11 cellular contexts compared by ENCODE assay signal in the genomic region with DNA sequence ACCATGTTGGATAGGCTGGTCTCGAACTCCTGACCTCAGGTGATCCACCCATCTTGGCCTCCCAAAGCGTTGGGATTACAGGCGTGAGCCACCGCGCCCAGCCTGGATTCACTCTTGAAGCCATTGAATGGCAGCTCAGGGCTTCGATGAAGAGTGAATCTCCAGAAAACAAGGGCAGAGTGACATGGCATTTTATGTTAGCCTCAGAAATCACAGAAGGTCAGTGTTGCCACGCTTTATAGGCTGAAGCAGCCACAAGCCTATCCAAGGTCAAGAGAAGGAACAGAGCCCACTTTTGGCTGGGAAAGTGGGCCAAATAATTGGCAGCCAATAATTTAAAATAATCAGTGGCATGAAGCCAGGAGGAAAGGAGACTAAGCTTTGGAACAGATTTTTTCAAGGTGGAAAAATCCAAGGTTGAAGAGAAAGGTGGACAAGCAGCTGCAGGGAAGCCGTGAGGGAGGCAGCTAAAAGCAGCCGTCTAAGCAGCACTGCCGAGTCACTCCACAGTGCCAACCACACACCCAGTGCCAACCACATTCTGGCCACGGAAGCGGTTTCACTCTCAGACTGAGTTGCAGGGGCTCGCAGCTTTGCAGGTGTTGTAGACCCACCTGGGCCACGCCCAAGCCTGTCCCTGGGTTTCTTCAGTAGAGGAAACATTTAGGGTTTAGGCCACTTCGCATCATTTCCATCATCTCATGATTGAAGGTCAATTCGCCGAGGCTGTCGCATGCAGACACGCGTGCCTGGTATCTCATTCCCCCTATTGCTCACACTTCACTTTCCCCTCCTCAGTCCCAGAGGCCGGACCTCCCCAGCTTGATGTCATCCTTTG. TPM values are rescaled to one million over a fixed set of nuclear protein-coding genes. Genes with fewer than 3 reads are reported as not detected.
DNase-seq lines count a peak whose midpoint lies in the region; ATAC-seq and TF ChIP-seq lines count a peak whose summit lies in the region.
"Had no signal": no experiment of that assay in that cellular context is flagged by ENCODE, and none has a peak within 500 bp of the region (broad histone marks: within the 10 kb centered on the region; RNA-seq: fewer than 3 reads in every experiment).

No MANE protein-coding gene starts in this region.

- H3K36me3 ChIP-seq in MG63 (no peaks in the 10 kb centered on the region), Peyer's patch (peaks cover 0 to 4% (median 0%) of the 10 kb centered on the region in 3 donors), smooth muscle cell (ENCODE audit: low read depth) (no peaks in the 10 kb centered on the region), gastroesophageal sphincter (peaks cover 0 to 16% of the 10 kb centered on the region in 2 donors)
- H3K36me3 ChIP-seq: cardiac muscle cell had no signal

- no peaks in the 10 kb centered on the region for H3K79me2 ChIP-seq in smooth muscle cell (ENCODE audit: low read depth)

- H3K9me3 ChIP-seq in MG63 (no peaks in the 10 kb centered on the region), Peyer's patch (no peaks in the 10 kb centered on the region), smooth muscle cell (replicated peaks; ENCODE audit: low read depth) (no peaks in the 10 kb centered on the region), gastroesophageal sphincter (no peaks in the 10 kb centered on the region)

- H3F3A ChIP-seq in smooth muscle cell (ENCODE audit: low read depth) = no peaks in the 10 kb centered on the region

- H3K4me3 Mint-ChIP-seq in immature natural killer cell = peak overlapping the region; percentile 25 to 76 (median 64)
- H3K4me3 Mint-ChIP-seq: T-helper 1 cell treated with Interleukin-12 subunit alpha and Interleukin-12 subunit beta and Interleukin-4 antibody, amounts not matched to agents 30 μg/mL and 1 μg/mL, for 36 hours had no signal

- DNase-seq in MG63 (peak; percentile 9), immature natural killer cell (peak; percentile 49 to 55 (median 53)), Peyer's patch (no peak), smooth muscle cell (lab: John Stamatoyannopoulos, UW; ENCODE audit: unreplicated experiment) (no peak), NCI-H526 treated with DMSO at 0.1 percent for 48 hours (lab: John Stamatoyannopoulos, UW) (no peak)
- peak; percentile 52 for DNase-seq in activated CD8-positive, alpha-beta memory T cell treated with anti-CD3 and anti-CD28 coated beads, Interleukin-2, amount 50 U/mL, for 4 hours
- peak; percentile 25 to 41 for DNase-seq in stimulated activated CD8-positive, alpha-beta memory T cell treated with anti-CD3 and anti-CD28 coated beads, Interleukin-7, amount 100 ng/mL, for 4 hours (ENCODE audit: low read depth in 2 of 2)
- DNase-seq: NCI-H2171 treated with DMSO at 0.1 percent for 48 hours had no signal

- H3K4me3 ChIP-seq in MG63 (no peak overlapping the region), Peyer's patch (no peak overlapping the region), smooth muscle cell (no peak overlapping the region), gastroesophageal sphincter (no peak overlapping the region)
- H3K4me3 ChIP-seq: cardiac muscle cell had no signal

- H3K27me3 Mint-ChIP-seq in immature natural killer cell (ENCODE audit: low read depth in 3 of 3) = peaks cover 2 to 14% (median 10%) of the 10 kb centered on the region in 3 donors

- no peak overlapping the region for H2AFZ ChIP-seq in smooth muscle cell (ENCODE audit: low read depth)

- TF ChIP-seq POLR2A in Peyer's patch (IDR thresholded peaks at IDR 0.05) = no peak
- no peak for TF ChIP-seq POLR2A in gastroesophageal sphincter (IDR thresholded peaks at IDR 0.05)

- H3K4me1 ChIP-seq in Peyer's patch = no peaks in the 10 kb centered on the region
- H3K4me1 ChIP-seq in smooth muscle cell (ENCODE audit: low read depth) = no peaks in the 10 kb centered on the region
- H3K4me1 ChIP-seq in gastroesophageal sphincter = no peaks in the 10 kb centered on the region

- peak overlapping the region in 3 of 6 donors; percentile 9 to 47 (median 20) for H3K27ac Mint-ChIP-seq in immature natural killer cell
- H3K27ac Mint-ChIP-seq: T-helper 1 cell treated with Interleukin-12 subunit alpha and Interleukin-12 subunit beta and Interleukin-4 antibody, amounts not matched to agents 30 μg/mL and 1 μg/mL, for 36 hours had no signal

- WGBS in smooth muscle cell (ENCODE audit: low lambda C conversion rate) = 94% methylated on average over 21 of the region's 21 CpGs
- WGBS in gastroesophageal sphincter (ENCODE audit: low coverage in 1 of 2), 2 donors = 89 to 93% methylated on average over 6 to 13 of the region's 21 CpGs

- peaks cover 0 to 3% (median 0%) of the 10 kb centered on the region in 3 donors for H3K36me3 Mint-ChIP-seq in immature natural killer cell

- no peak for ATAC-seq in gastroesophageal sphincter

- no peak overlapping the region for H3K9ac ChIP-seq in smooth muscle cell (ENCODE audit: low read depth)

- H3K27me3 ChIP-seq in MG63 = no peaks in the 10 kb centered on the region
- H3K27me3 ChIP-seq in Peyer's patch = no peaks in the 10 kb centered on the region
- no peaks in the 10 kb centered on the region for H3K27me3 ChIP-seq in smooth muscle cell (ENCODE audit: low read depth)
- H3K27me3 ChIP-seq in gastroesophageal sphincter = peaks cover 12% of the 10 kb centered on the region
- H3K27me3 ChIP-seq: cardiac muscle cell had no signal

- no peak overlapping the region for H3K4me2 ChIP-seq in smooth muscle cell

- TF ChIP-seq CTCF in Peyer's patch (IDR thresholded peaks at IDR 0.05) (no peak), smooth muscle cell (IDR thresholded peaks at IDR 0.05; ENCODE audit: borderline replicate concordance, insufficient read depth, poor library complexity, severe bottlenecking) (no peak), gastroesophageal sphincter (IDR thresholded peaks at IDR 0.05) (no peak)

- H4K20me1 ChIP-seq in smooth muscle cell (ENCODE audit: low read depth) = no peaks in the 10 kb centered on the region

- H3K4me1 Mint-ChIP-seq in immature natural killer cell = peaks cover 18 to 19% of the 10 kb centered on the region in 2 donors

- TF ChIP-seq EP300 in gastroesophageal sphincter (IDR thresholded peaks at IDR 0.05) = no peak

- H3K9me3 Mint-ChIP-seq in immature natural killer cell = no peaks in the 10 kb centered on the region
- H3K9me3 Mint-ChIP-seq: T-helper 1 cell treated with Interleukin-12 subunit alpha and Interleukin-12 subunit beta and Interleukin-4 antibody, amounts not matched to agents 30 μg/mL and 1 μg/mL, for 36 hours had no signal

- no peak overlapping the region for H3K27ac ChIP-seq in Peyer's patch
- no peak overlapping the region for H3K27ac ChIP-seq in smooth muscle cell (ENCODE audit: low read depth)
- no peak overlapping the region for H3K27ac ChIP-seq in gastroesophageal sphincter
- H3K27ac ChIP-seq: cardiac muscle cell had no signal

RNA-seq across cellular contexts. Expression of a gene that starts 17.4 kb away (rescaled TPM):
- total RNA-seq in MG63 (2014; rRNA removed; shearing (Covaris generic); ENCODE audit: low replicate concordance) = not detected in 2 replicates
- polyA plus RNA-seq in immature natural killer cell (not detected), smooth muscle cell (not detected in 2 replicates)
- total RNA-seq in Peyer's patch (1 to 10 TPM in 1 of 4 donors, not detected in 3; 5.8 TPM), smooth muscle cell (not detected in 2 replicates), gastroesophageal sphincter (not detected)
- total RNA-seq: cardiac muscle cell had no signal
- polyA plus RNA-seq: cardiac muscle cell had no signal

RNA-seq across cellular contexts. Expression of a gene that starts 30.5 kb away (rescaled TPM):
- total RNA-seq in MG63 (2014; rRNA removed; shearing (Covaris generic); ENCODE audit: low replicate concordance) = not detected in 2 replicates
- 1 to 10 TPM in 1 of 3 donors, not detected in 2; 1.1 TPM for polyA plus RNA-seq in immature natural killer cell
- total RNA-seq in Peyer's patch = 1 to 10 TPM in 1 of 4 donors, not detected in 3; 9.3 TPM
- total RNA-seq in smooth muscle cell = not detected in 2 replicates
- polyA plus RNA-seq in smooth muscle cell = 2.8 and 3.5 TPM in 2 replicates
- not detected for total RNA-seq in gastroesophageal sphincter
- total RNA-seq: cardiac muscle cell had no signal
- polyA plus RNA-seq: cardiac muscle cell had no signal

RNA-seq across cellular contexts. Expression of a gene that starts 56.1 kb away (rescaled TPM):
- 44.1 and 63.8 TPM in 2 replicates for total RNA-seq in MG63 (2014; rRNA removed; shearing (Covaris generic); ENCODE audit: low replicate concordance)
- polyA plus RNA-seq in immature natural killer cell (10 to 100 TPM; 65.2 to 76.5 (median 70.7) TPM), smooth muscle cell (62.9 and 79.6 TPM in 2 replicates)
- total RNA-seq in Peyer's patch (10 to 100 TPM; 34.5 to 43.6 (median 43.1) TPM), smooth muscle cell (18.3 and 24.4 TPM in 2 replicates), gastroesophageal sphincter (10 to 100 TPM; 67.3 to 80.8 (median 72.7) TPM)

RNA-seq across cellular contexts. Expression of a gene that starts 57.7 kb away (rescaled TPM):
- 6.9 and 7.9 TPM in 2 replicates for total RNA-seq in MG63 (2014; rRNA removed; shearing (Covaris generic); ENCODE audit: low replicate concordance)
- 10 to 100 TPM; 12.2 to 26.5 (median 20.5) TPM for polyA plus RNA-seq in immature natural killer cell
- 10 to 100 TPM; 19.0 to 24.3 (median 24.2) TPM for total RNA-seq in Peyer's patch
- total RNA-seq in smooth muscle cell = 17.2 and 24.2 TPM in 2 replicates
- 11.8 TPM in 2 replicates for polyA plus RNA-seq in smooth muscle cell
- 10 to 100 TPM; 13.5 to 19.0 (median 17.4) TPM for total RNA-seq in gastroesophageal sphincter

RNA-seq across cellular contexts. Expression of a gene that starts 57.7 kb away (rescaled TPM):
- total RNA-seq in MG63 (2014; rRNA removed; shearing (Covaris generic); ENCODE audit: low replicate concordance) = 2.3 and 3.9 TPM in 2 replicates
- polyA plus RNA-seq in immature natural killer cell (1 to 10 TPM; 2.3 to 7.0 (median 4.9) TPM), smooth muscle cell (8.1 and 9.0 TPM in 2 replicates)
- total RNA-seq in Peyer's patch (10 to 100 TPM in 1 of 4 donors, 1 to 10 TPM in 3; 5.0 to 17.7 (median 7.1) TPM), smooth muscle cell (3.4 and 4.9 TPM in 2 replicates), gastroesophageal sphincter (10 to 100 TPM in 1 of 4 donors, 1 to 10 TPM in 3; 4.8 to 10.5 (median 8.4) TPM)

Comparison
In these comparisons a context has a peak if more than half of its experiments do, and no peak if none do; other contexts are left out.
1. DNase-seq: peak in MG63 (single experiment), activated CD8-positive, alpha-beta memory T cell treated with anti-CD3 and anti-CD28 coated beads, Interleukin-2, amount 50 U/mL, for 4 hours (single experiment), immature natural killer cell (3 of 3) and stimulated activated CD8-positive, alpha-beta memory T cell treated with anti-CD3 and anti-CD28 coated beads, Interleukin-7, amount 100 ng/mL, for 4 hours (2 of 2); none in Peyer's patch (0 of 3), smooth muscle cell (single experiment) and NCI-H526 treated with DMSO at 0.1 percent for 48 hours (single experiment).